ENCODE assay signal across 8 cellular contexts in genomic region chr18:15001795-15002107, GRCh38.
DNase-seq lines count a peak whose midpoint lies in the region; ATAC-seq, FAIRE-seq and TF ChIP-seq lines count a peak whose summit lies in the region.
"Not testable (repeated sequence)": the region's sequence is repeated elsewhere in the genome, so short reads cannot be mapped to it uniquely, and the experiment has no call there.

No MANE protein-coding gene starts in this region.

- H3K4me3 Mint-ChIP-seq in CD8-positive, alpha-beta T cell; GM23338; activated CD8-positive, alpha-beta memory T cell treated with anti-CD3 and anti-CD28 coated beads, Interleukin-2, amount 10 ng/mL, durations not matched to agents 7 days and 5 days; stimulated activated effector memory CD8-positive, alpha-beta T cell treated with anti-CD3 and anti-CD28 coated beads, Interleukin-12 subunit alpha, Interleukin-12 subunit beta, amount 100 ng/mL, for 72 hours: not testable (repeated sequence)

- POLR2A ChIA-PET in CD8-positive, alpha-beta T cell (lab: Charles Lee), result not testable (repeated sequence)

- not testable (repeated sequence) for TF ChIP-seq CTCF in CD8-positive, alpha-beta T cell (IDR thresholded peaks at IDR 0.05); GM23338 (conservative IDR thresholded peaks at IDR 0.05; ENCODE audit: low read depth in 2 of 2)

- H3K27me3 Mint-ChIP-seq in CD8-positive, alpha-beta T cell (ENCODE audit: low read depth); GM23338 (ENCODE audit: insufficient read depth, low read depth, poor library complexity); activated CD8-positive, alpha-beta memory T cell treated with anti-CD3 and anti-CD28 coated beads, Interleukin-2, amount 10 ng/mL, durations not matched to agents 7 days and 5 days: not testable (repeated sequence)

- not testable (repeated sequence) for H3K79me2 ChIP-seq in GM23338 (replicated peaks; ENCODE audit: insufficient read depth)

- H3K27me3 ChIP-seq in CD8-positive, alpha-beta T cell (ENCODE audit: insufficient read depth, low read length); GM23338 (ENCODE audit: insufficient read depth): not testable (repeated sequence)

- H3K36me3 Mint-ChIP-seq in CD8-positive, alpha-beta T cell; GM23338 (ENCODE audit: low read depth); activated CD8-positive, alpha-beta memory T cell treated with anti-CD3 and anti-CD28 coated beads, Interleukin-2, amount 10 ng/mL, durations not matched to agents 7 days and 5 days; stimulated activated effector memory CD8-positive, alpha-beta T cell treated with anti-CD3 and anti-CD28 coated beads, Interleukin-12 subunit alpha, Interleukin-12 subunit beta, amount 100 ng/mL, for 72 hours: not testable (repeated sequence)

- H3K4me3 ChIP-seq in CD8-positive, alpha-beta T cell (ENCODE audit: low read depth, low read length); GM23338: not testable (repeated sequence)

- not testable (repeated sequence) for H3K4me1 Mint-ChIP-seq in CD8-positive, alpha-beta T cell (ENCODE audit: low read depth); GM23338; activated CD8-positive, alpha-beta memory T cell treated with anti-CD3 and anti-CD28 coated beads, Interleukin-2, amount 10 ng/mL, durations not matched to agents 7 days and 5 days; stimulated activated effector memory CD8-positive, alpha-beta T cell treated with anti-CD3 and anti-CD28 coated beads, Interleukin-12 subunit alpha, Interleukin-12 subunit beta, amount 100 ng/mL, for 72 hours

- peak; percentile 44 for FAIRE-seq in HTR-8/SVneo (lab: Jason Lieb, UNC)

- DNase-seq in CD8-positive, alpha-beta T cell; GM23338 (ENCODE audit: low spot score); HTR-8/SVneo (ENCODE audit: insufficient read length, low spot score); activated CD8-positive, alpha-beta memory T cell treated with anti-CD3 and anti-CD28 coated beads, Interleukin-2, amount 10 ng/mL, durations not matched to agents 7 days and 5 days; stimulated activated effector memory CD8-positive, alpha-beta T cell treated with anti-CD3 and anti-CD28 coated beads, Interleukin-12 subunit alpha, Interleukin-12 subunit beta, amount 100 ng/mL, for 72 hours (ENCODE audit: low spot score in 2 of 2): not testable (repeated sequence)
- DNase-seq in Right ventricle myocardium inferior (ENCODE audit: missing footprints), result peak; percentile 4
- DNase-seq in mesenteric fat pad (ENCODE audit: low spot score), result peak; percentile 57

- not testable (repeated sequence) for H2AFZ ChIP-seq in GM23338

- H3K4me1 ChIP-seq in CD8-positive, alpha-beta T cell (ENCODE audit: insufficient read depth, low read length); GM23338 (ENCODE audit: insufficient read depth): not testable (repeated sequence)

- not testable (repeated sequence) for H3K27ac ChIP-seq in CD8-positive, alpha-beta T cell (ENCODE audit: low read depth, low read length); GM23338 (ENCODE audit: low read depth)

- intact Hi-C loops in CD8-positive, alpha-beta T cell (cut with DNase I, micrococcal nuclease); Right ventricle myocardium inferior (cut with DNase I): not testable (repeated sequence)

- H3K4me2 ChIP-seq in GM23338, result not testable (repeated sequence)

- H3K9me3 ChIP-seq in CD8-positive, alpha-beta T cell (ENCODE audit: low read length), result not testable (repeated sequence)

- peak; percentile 51 for ATAC-seq in CD8-positive, alpha-beta T cell
- peak; percentile 47 for ATAC-seq in GM23338
- peak; percentile 66 for ATAC-seq in SK-N-SH treated with all-trans-retinoic acid at 6 μM for 48 hours
- peak; percentile 45 for ATAC-seq in activated CD8-positive, alpha-beta memory T cell treated with anti-CD3 and anti-CD28 coated beads, Interleukin-2, amount 10 ng/mL, durations not matched to agents 7 days and 5 days
- ATAC-seq in Right ventricle myocardium inferior, result not testable (repeated sequence)
- ATAC-seq in stimulated activated effector memory CD8-positive, alpha-beta T cell treated with anti-CD3 and anti-CD28 coated beads, Interleukin-12 subunit alpha, Interleukin-12 subunit beta, amount 100 ng/mL, for 72 hours, result peak; percentile 22

- not testable (repeated sequence) for H3K36me3 ChIP-seq in CD8-positive, alpha-beta T cell (ENCODE audit: insufficient read depth, low read length); GM23338 (ENCODE audit: insufficient read depth)

- CTCF ChIA-PET in CD8-positive, alpha-beta T cell (lab: Charles Lee); activated CD8-positive, alpha-beta memory T cell treated with anti-CD3 and anti-CD28 coated beads, Interleukin-2, amount 10 ng/mL, durations not matched to agents 7 days and 5 days (lab: Charles Lee): not testable (repeated sequence)

- H3F3A ChIP-seq in GM23338 (replicated peaks; ENCODE audit: low read depth), result not testable (repeated sequence)

- H3K9me3 Mint-ChIP-seq in CD8-positive, alpha-beta T cell; activated CD8-positive, alpha-beta memory T cell treated with anti-CD3 and anti-CD28 coated beads, Interleukin-2, amount 10 ng/mL, durations not matched to agents 7 days and 5 days (ENCODE audit: low read depth); stimulated activated effector memory CD8-positive, alpha-beta T cell treated with anti-CD3 and anti-CD28 coated beads, Interleukin-12 subunit alpha, Interleukin-12 subunit beta, amount 100 ng/mL, for 72 hours: not testable (repeated sequence)
- H3K9me3 Mint-ChIP-seq in GM23338, result peaks cover 36% of the 10 kb centered on the region

- not testable (repeated sequence) for H3K9me2 ChIP-seq in GM23338 (ENCODE audit: insufficient read depth)

- H3K27ac Mint-ChIP-seq in CD8-positive, alpha-beta T cell; GM23338; activated CD8-positive, alpha-beta memory T cell treated with anti-CD3 and anti-CD28 coated beads, Interleukin-2, amount 10 ng/mL, durations not matched to agents 7 days and 5 days; stimulated activated effector memory CD8-positive, alpha-beta T cell treated with anti-CD3 and anti-CD28 coated beads, Interleukin-12 subunit alpha, Interleukin-12 subunit beta, amount 100 ng/mL, for 72 hours: not testable (repeated sequence)

- not testable (repeated sequence) for H4K20me1 ChIP-seq in GM23338 (replicated peaks; ENCODE audit: insufficient read depth)
